16 cellular contexts compared by ENCODE assay signal in the genomic region with DNA sequence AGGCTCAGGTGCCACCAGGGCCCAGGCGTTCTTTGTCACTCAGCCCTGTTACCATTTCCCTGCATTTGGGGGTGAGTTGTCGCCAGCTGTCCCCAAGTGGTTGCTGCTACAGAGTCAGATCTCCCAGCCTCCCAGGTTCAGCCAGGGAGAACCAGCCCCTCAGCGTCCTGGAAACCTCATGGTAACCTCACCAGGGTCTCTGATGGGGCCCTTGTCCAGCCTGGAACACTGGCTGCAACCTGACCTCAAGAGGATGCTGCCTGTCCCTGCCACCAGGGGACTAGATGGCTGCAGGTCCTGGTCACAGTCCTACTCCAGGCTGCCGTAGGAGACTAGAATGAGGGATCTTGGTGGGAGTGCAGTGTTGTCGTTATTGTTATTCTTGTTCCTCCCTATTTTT.
"Had no signal": no experiment of that assay in that cellular context is flagged by ENCODE, and none has a peak within 500 bp of the region (broad histone marks: within the 10 kb centered on the region; RNA-seq: fewer than 3 reads in every experiment).

No MANE protein-coding gene starts in this region.

- H3K27ac Mint-ChIP-seq: activated B cell treated with CpG ODN at 0.5 μM for 24 hours; activated CD8-positive, alpha-beta T cell treated with anti-CD3 and anti-CD28 coated beads for 36 hours; activated naive CD8-positive, alpha-beta T cell treated with anti-CD3 and anti-CD28 coated beads, Interleukin-2, amount 10 ng/mL, durations not matched to agents 7 days and 5 days; memory B cell; nephron; stimulated activated memory B cell treated with anti-CD40 and anti-IgM and Interleukin-4, amounts not matched to agents 10 μg/mL and 1 μg/mL and 100 μg/mL, for 72 hours had no signal

- H3K36me3 ChIP-seq: breast epithelium, thyroid gland, uterus had no signal

- H3K27me3 ChIP-seq: thyroid gland, uterus had no signal

- H3K4me3 Mint-ChIP-seq: activated B cell treated with CpG ODN at 0.5 μM for 24 hours; activated CD8-positive, alpha-beta T cell treated with anti-CD3 and anti-CD28 coated beads for 36 hours; activated naive CD8-positive, alpha-beta T cell treated with anti-CD3 and anti-CD28 coated beads, Interleukin-2, amount 10 ng/mL, durations not matched to agents 7 days and 5 days; activated T-cell treated with anti-CD3 and anti-CD28 coated beads, Interleukin-2, amount 50 U/mL, for 4 hours; memory B cell; nephron; stimulated activated memory B cell treated with anti-CD40 and anti-IgM and Interleukin-4, amounts not matched to agents 10 μg/mL and 1 μg/mL and 100 μg/mL, for 72 hours had no signal

- H3K36me3 Mint-ChIP-seq: activated naive CD8-positive, alpha-beta T cell treated with anti-CD3 and anti-CD28 coated beads, Interleukin-2, amount 10 ng/mL, durations not matched to agents 7 days and 5 days; stimulated activated memory B cell treated with anti-CD40 and anti-IgM and Interleukin-4, amounts not matched to agents 10 μg/mL and 1 μg/mL and 100 μg/mL, for 72 hours had no signal

- H3K4me1 Mint-ChIP-seq: activated B cell treated with CpG ODN at 0.5 μM for 24 hours; memory B cell; stimulated activated memory B cell treated with anti-CD40 and anti-IgM and Interleukin-4, amounts not matched to agents 10 μg/mL and 1 μg/mL and 100 μg/mL, for 72 hours had no signal

- H3K4me1 ChIP-seq: breast epithelium, thyroid gland, uterus had no signal

- H3K9me3 Mint-ChIP-seq: activated naive CD8-positive, alpha-beta T cell treated with anti-CD3 and anti-CD28 coated beads, Interleukin-2, amount 10 ng/mL, durations not matched to agents 7 days and 5 days had no signal

- H3K27ac ChIP-seq: breast epithelium, dorsolateral prefrontal cortex, uterus had no signal

- DNase-seq: activated B cell treated with CpG ODN at 0.5 μM for 24 hours; activated CD4-positive, alpha-beta T cell treated with anti-CD3 and anti-CD28 coated beads for 48 hours; activated CD8-positive, alpha-beta T cell treated with anti-CD3 and anti-CD28 coated beads for 36 hours; activated naive CD8-positive, alpha-beta T cell treated with anti-CD3 and anti-CD28 coated beads, Interleukin-2, amount 10 ng/mL, durations not matched to agents 7 days and 5 days; activated T-cell treated with anti-CD3 and anti-CD28 coated beads, Interleukin-2, amount 50 U/mL, for 4 hours; dorsolateral prefrontal cortex; hippocampal formation; kidney; left ventricle myocardium superior; T-helper 2 cell; thyroid gland; uterus had no signal

- H3K4me3 ChIP-seq: breast epithelium, dorsolateral prefrontal cortex, thyroid gland, uterus had no signal

- H3K9me3 ChIP-seq: thyroid gland, uterus had no signal
